In the genomic region with DNA sequence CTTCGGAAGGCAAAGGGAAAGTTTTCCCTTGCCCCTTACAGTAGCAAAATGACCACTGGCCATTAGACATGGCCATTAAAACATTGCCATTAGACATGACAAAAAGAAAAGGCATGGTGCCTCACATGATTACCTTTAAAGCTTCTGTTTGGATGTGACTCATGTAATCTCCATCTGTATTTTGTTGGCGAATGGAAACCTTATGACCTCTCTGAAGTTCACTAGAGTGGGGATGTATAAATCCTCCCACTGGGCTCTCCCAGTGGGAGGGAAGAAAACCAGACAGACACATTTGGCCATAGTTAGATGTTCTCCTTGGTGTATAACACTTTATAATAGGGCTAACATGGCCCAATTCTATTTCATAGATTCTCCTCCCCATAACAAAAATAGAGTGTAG, we compare ENCODE assay signal across 19 cellular contexts.
"Had no signal": no experiment of that assay in that cellular context is flagged by ENCODE, and none has a peak within 500 bp of the region (broad histone marks: within the 10 kb centered on the region; RNA-seq: fewer than 3 reads in every experiment).

No MANE protein-coding gene starts in this region.

- DNase-seq: activated CD4-positive, alpha-beta memory T cell treated with anti-CD3 and anti-CD28 coated beads, Interleukin-2, amount 10 ng/mL, durations not matched to agents 7 days and 5 days; activated CD4-positive, alpha-beta T cell treated with anti-CD3 and anti-CD28 coated beads for 36 hours; activated naive CD4-positive, alpha-beta T cell treated with anti-CD3 and anti-CD28 coated beads, Interleukin-2, amount 10 ng/mL, durations not matched to agents 7 days and 5 days; activated T-cell treated with anti-CD3 and anti-CD28 coated beads, Interleukin-2, amount 50 U/mL, for 24 hours; caudate nucleus; gastrocnemius medialis; heart right ventricle; ovary; sigmoid colon; stimulated activated CD4-positive, alpha-beta T cell treated with anti-CD3 and anti-CD28 coated beads, Interleukin-12 subunit alpha, Interleukin-12 subunit beta, amount 100 ng/mL, for 4 hours; stimulated activated CD4-positive, alpha-beta T cell treated with anti-CD3 and anti-CD28 coated beads, Interleukin-2, amount 100 ng/mL, for 24 hours; stomach; testis; upper lobe of right lung; WERI-Rb-1 had no signal

- H3K9me3 Mint-ChIP-seq: activated CD4-positive, alpha-beta memory T cell treated with anti-CD3 and anti-CD28 coated beads, Interleukin-2, amount 10 ng/mL, durations not matched to agents 7 days and 5 days; activated naive CD4-positive, alpha-beta T cell treated with anti-CD3 and anti-CD28 coated beads, Interleukin-2, amount 10 ng/mL, durations not matched to agents 7 days and 5 days; activated T-cell treated with anti-CD3 and anti-CD28 coated beads, Interleukin-2, amount 50 U/mL, for 24 hours had no signal

- H3K4me1 ChIP-seq: esophagus muscularis mucosa, gastrocnemius medialis, heart right ventricle, sigmoid colon, stomach, testis, upper lobe of right lung had no signal

- H3K4me3 ChIP-seq: coronary artery, esophagus muscularis mucosa, gastrocnemius medialis, heart right ventricle, ovary, sigmoid colon, stomach, testis, upper lobe of right lung had no signal

- H3K36me3 Mint-ChIP-seq: activated naive CD4-positive, alpha-beta T cell treated with anti-CD3 and anti-CD28 coated beads, Interleukin-2, amount 10 ng/mL, durations not matched to agents 7 days and 5 days had no signal

- H3K27ac ChIP-seq: coronary artery, esophagus muscularis mucosa, gastrocnemius medialis, heart right ventricle, ovary, sigmoid colon, stomach, testis, upper lobe of right lung, WERI-Rb-1 had no signal

- H3K4me1 Mint-ChIP-seq: activated CD4-positive, alpha-beta memory T cell treated with anti-CD3 and anti-CD28 coated beads, Interleukin-2, amount 10 ng/mL, durations not matched to agents 7 days and 5 days; activated CD4-positive, alpha-beta T cell treated with anti-CD3 and anti-CD28 coated beads for 36 hours; activated naive CD4-positive, alpha-beta T cell treated with anti-CD3 and anti-CD28 coated beads, Interleukin-2, amount 10 ng/mL, durations not matched to agents 7 days and 5 days; neural crest cell had no signal

- H3K4me3 Mint-ChIP-seq: activated CD4-positive, alpha-beta memory T cell treated with anti-CD3 and anti-CD28 coated beads, Interleukin-2, amount 10 ng/mL, durations not matched to agents 7 days and 5 days; activated CD4-positive, alpha-beta T cell treated with anti-CD3 and anti-CD28 coated beads for 36 hours; activated naive CD4-positive, alpha-beta T cell treated with anti-CD3 and anti-CD28 coated beads, Interleukin-2, amount 10 ng/mL, durations not matched to agents 7 days and 5 days; activated T-cell treated with anti-CD3 and anti-CD28 coated beads, Interleukin-2, amount 50 U/mL, for 24 hours; neural crest cell had no signal

- H3K36me3 ChIP-seq: esophagus muscularis mucosa, gastrocnemius medialis, heart right ventricle, ovary, sigmoid colon, stomach, upper lobe of right lung, WERI-Rb-1 had no signal

- ATAC-seq: activated CD4-positive, alpha-beta T cell treated with anti-CD3 and anti-CD28 coated beads for 36 hours; gastrocnemius medialis; heart right ventricle; upper lobe of right lung had no signal

- H3K27ac Mint-ChIP-seq: activated CD4-positive, alpha-beta memory T cell treated with anti-CD3 and anti-CD28 coated beads, Interleukin-2, amount 10 ng/mL, durations not matched to agents 7 days and 5 days; activated CD4-positive, alpha-beta T cell treated with anti-CD3 and anti-CD28 coated beads for 36 hours; activated naive CD4-positive, alpha-beta T cell treated with anti-CD3 and anti-CD28 coated beads, Interleukin-2, amount 10 ng/mL, durations not matched to agents 7 days and 5 days; activated T-cell treated with anti-CD3 and anti-CD28 coated beads, Interleukin-2, amount 50 U/mL, for 24 hours had no signal

- H3K9me3 ChIP-seq: esophagus muscularis mucosa, gastrocnemius medialis, ovary, sigmoid colon, testis, upper lobe of right lung had no signal

- H3K27me3 Mint-ChIP-seq: activated CD4-positive, alpha-beta memory T cell treated with anti-CD3 and anti-CD28 coated beads, Interleukin-2, amount 10 ng/mL, durations not matched to agents 7 days and 5 days; activated naive CD4-positive, alpha-beta T cell treated with anti-CD3 and anti-CD28 coated beads, Interleukin-2, amount 10 ng/mL, durations not matched to agents 7 days and 5 days had no signal

- H3K27me3 ChIP-seq: esophagus muscularis mucosa, gastrocnemius medialis, ovary, sigmoid colon, stomach, testis, upper lobe of right lung had no signal

- FAIRE-seq: islet of Langerhans had no signal
